ENCODE assay signal across 13 cellular contexts in genomic region chr1:232621050-232621449, GRCh38. TPM values are rescaled to one million over a fixed set of nuclear protein-coding genes. Genes with fewer than 3 reads are reported as not detected.
DNase-seq lines count a peak whose midpoint lies in the region; ATAC-seq and TF ChIP-seq lines count a peak whose summit lies in the region.
"Had no signal": no experiment of that assay in that cellular context is flagged by ENCODE, and none has a peak within 500 bp of the region (broad histone marks: within the 10 kb centered on the region; RNA-seq: fewer than 3 reads in every experiment).

No MANE protein-coding gene starts in this region.

- H3K27ac Mint-ChIP-seq in GM23338, result peak overlapping the region; percentile 7; the same call in 1 of the 2 replicates
- H3K27ac Mint-ChIP-seq in immature natural killer cell, result no peak overlapping the region
- H3K27ac Mint-ChIP-seq: progenitor cell of endocrine pancreas; stimulated activated memory B cell treated with anti-CD40 and anti-IgM and Interleukin-4, amounts not matched to agents 10 μg/mL and 1 μg/mL and 100 μg/mL, for 72 hours had no signal

- DNase-seq in GM23338 (ENCODE audit: low spot score) (no peak), PC-3 (no peak), heart left ventricle (no peak), psoas muscle (no peak), D341Med (ENCODE audit: low spot score) (no peak), immature natural killer cell (no peak)
- DNase-seq: activated CD4-positive, CD25-positive, alpha-beta regulatory T cell treated with anti-CD3 and anti-CD28 coated beads, Interleukin-2, amount 50 U/mL, for 72 hours had no signal

- CTCF ChIA-PET in PC-3 (lab: Charles Lee), result no interaction called here

- H3K36me3 Mint-ChIP-seq in GM23338 (ENCODE audit: low read depth) (no peaks in the 10 kb centered on the region), immature natural killer cell (no peaks in the 10 kb centered on the region)
- H3K36me3 Mint-ChIP-seq: stimulated activated memory B cell treated with anti-CD40 and anti-IgM and Interleukin-4, amounts not matched to agents 10 μg/mL and 1 μg/mL and 100 μg/mL, for 72 hours had no signal

- H3K36me3 ChIP-seq in GM23338 (ENCODE audit: insufficient read depth) (no peaks in the 10 kb centered on the region), PC-3 (ENCODE audit: low read depth, low read length) (no peaks in the 10 kb centered on the region), heart left ventricle (no peaks in the 10 kb centered on the region), psoas muscle (ENCODE audit: insufficient read depth in 1 of 2, low read depth in 1 of 2) (no peaks in the 10 kb centered on the region)
- H3K36me3 ChIP-seq: BLaER1 had no signal

- peak overlapping the region; percentile 71; the same call in 1 of the 2 replicates for H3K4me2 ChIP-seq in GM23338
- no peak overlapping the region for H3K4me2 ChIP-seq in PC-3 (ENCODE audit: low read length)

- WGBS in heart left ventricle, 4 donors, result 51 to 56% (median 55%) methylated on average over 3 of the region's 3 CpGs
- 72 to 90% (median 88%) methylated on average over 3 of the region's 3 CpGs for WGBS in psoas muscle, 3 donors

- H3K9ac ChIP-seq in PC-3 (ENCODE audit: low read length), result 0 out of 2 replicates have a peak overlapping the region, but pooled peaks have one; percentile 1
- H3K9ac ChIP-seq: BLaER1 had no signal

- intact Hi-C loops in PC-3 (cut with micrococcal nuclease) (loop anchor here (10.0 kb wide), 1 partner anchor 606 kb away; no protein-coding TSS in a partner anchor), heart left ventricle (cut with DNase I) (loop anchor here (5.0 to 10.0 kb wide), 19 partner anchors 46 to 866 kb away; no protein-coding TSS in a partner anchor), psoas muscle (cut with DNase I) (loop anchor here (10.0 kb wide), 3 partner anchors 136 to 756 kb away; no protein-coding TSS in a partner anchor)

- peaks cover 4% of the 10 kb centered on the region for H3K27me3 Mint-ChIP-seq in GM23338 (ENCODE audit: insufficient read depth, low read depth, poor library complexity)
- peaks cover 0 to 4% (median 1%) of the 10 kb centered on the region in 3 donors for H3K27me3 Mint-ChIP-seq in immature natural killer cell (ENCODE audit: low read depth in 3 of 3)
- H3K27me3 Mint-ChIP-seq: progenitor cell of endocrine pancreas had no signal

- ATAC-seq in GM23338, result no peak
- ATAC-seq in PC-3, result no peak
- ATAC-seq in heart left ventricle, result peak in 1 of 4 donors; percentile 28
- ATAC-seq in psoas muscle, result no peak
- no peak for ATAC-seq in HG03354 (IDR thresholded peaks at IDR 0.05; ENCODE audit: poor library complexity, severe bottlenecking, unreplicated experiment)
- ATAC-seq in GM18870 (IDR thresholded peaks at IDR 0.05; ENCODE audit: unreplicated experiment), result no peak
- ATAC-seq: stimulated activated memory B cell treated with anti-CD40 and anti-IgM and Interleukin-4, amounts not matched to agents 10 μg/mL and 1 μg/mL and 100 μg/mL, for 72 hours had no signal

- H3K27ac ChIP-seq in GM23338 (ENCODE audit: low read depth), result 0 out of 2 replicates have a peak overlapping the region, but pooled peaks have one; percentile 57
- no peak overlapping the region for H3K27ac ChIP-seq in PC-3 (ENCODE audit: low read length)
- H3K27ac ChIP-seq in heart left ventricle, result peak overlapping the region in 11 of 12 donors; percentile 25 to 86 (median 81)
- peak overlapping the region; percentile 58 for H3K27ac ChIP-seq in psoas muscle
- H3K27ac ChIP-seq: BLaER1 had no signal

- H3K4me3 ChIP-seq in GM23338 (no peak overlapping the region), PC-3 (ENCODE audit: low read length) (no peak overlapping the region), heart left ventricle (no peak overlapping the region), psoas muscle (no peak overlapping the region)
- H3K4me3 ChIP-seq: BLaER1, lung had no signal

- peaks cover 81% of the 10 kb centered on the region for H3K4me1 Mint-ChIP-seq in GM23338
- H3K4me1 Mint-ChIP-seq in immature natural killer cell, result no peaks in the 10 kb centered on the region
- H3K4me1 Mint-ChIP-seq: stimulated activated memory B cell treated with anti-CD40 and anti-IgM and Interleukin-4, amounts not matched to agents 10 μg/mL and 1 μg/mL and 100 μg/mL, for 72 hours had no signal

- TF ChIP-seq POLR2A in heart left ventricle (IDR thresholded peaks at IDR 0.05), result no peak

- peak overlapping the region; percentile 8; the same call in 2 of the 3 replicates for H3K4me3 Mint-ChIP-seq in GM23338
- no peak overlapping the region for H3K4me3 Mint-ChIP-seq in immature natural killer cell
- H3K4me3 Mint-ChIP-seq: stimulated activated memory B cell treated with anti-CD40 and anti-IgM and Interleukin-4, amounts not matched to agents 10 μg/mL and 1 μg/mL and 100 μg/mL, for 72 hours had no signal

- H3K27me3 ChIP-seq in GM23338 (ENCODE audit: insufficient read depth), result no peaks in the 10 kb centered on the region
- H3K27me3 ChIP-seq in PC-3 (ENCODE audit: low read length), result no peaks in the 10 kb centered on the region
- no peaks in the 10 kb centered on the region for H3K27me3 ChIP-seq in heart left ventricle
- no peaks in the 10 kb centered on the region for H3K27me3 ChIP-seq in psoas muscle (ENCODE audit: insufficient read depth in 3 of 3, low read length in 2 of 3)
- H3K27me3 ChIP-seq: BLaER1 had no signal

- peaks cover 51% of the 10 kb centered on the region for H3K4me1 ChIP-seq in GM23338 (ENCODE audit: insufficient read depth)
- H3K4me1 ChIP-seq in PC-3 (ENCODE audit: insufficient read depth, low read length), result peaks cover 31% of the 10 kb centered on the region
- H3K4me1 ChIP-seq in heart left ventricle, result peaks cover 7 to 90% (median 64%) of the 10 kb centered on the region in 12 donors
- H3K4me1 ChIP-seq in psoas muscle, result peaks cover 20% of the 10 kb centered on the region

- H3K9me3 Mint-ChIP-seq in GM23338 (no peaks in the 10 kb centered on the region), immature natural killer cell (no peaks in the 10 kb centered on the region)
- H3K9me3 Mint-ChIP-seq: stimulated activated memory B cell treated with anti-CD40 and anti-IgM and Interleukin-4, amounts not matched to agents 10 μg/mL and 1 μg/mL and 100 μg/mL, for 72 hours had no signal

- POLR2A ChIA-PET in PC-3 (lab: Charles Lee; ENCODE audit: unreplicated experiment), result no interaction called here

- no TSS peak for BruUV-seq in PC-3 (replicated peaks; lab: Mats Ljungman, UMichigan)

- TF ChIP-seq CTCF in GM23338 (conservative IDR thresholded peaks at IDR 0.05; ENCODE audit: low read depth in 2 of 2) (no peak), PC-3 (conservative IDR thresholded peaks at IDR 0.05; ENCODE audit: low read depth, low read length) (no peak), heart left ventricle (IDR thresholded peaks at IDR 0.05) (no peak), psoas muscle (IDR thresholded peaks at IDR 0.05) (no peak)

- H2AFZ ChIP-seq in GM23338 (no peak overlapping the region), PC-3 (ENCODE audit: low read length) (no peak overlapping the region)

- H3K9me2 ChIP-seq in GM23338 (ENCODE audit: insufficient read depth), result no peaks in the 10 kb centered on the region
- no peaks in the 10 kb centered on the region for H3K9me2 ChIP-seq in PC-3 (replicated peaks; ENCODE audit: low read length)

- peaks cover 59% of the 10 kb centered on the region for H3K79me2 ChIP-seq in GM23338 (replicated peaks; ENCODE audit: insufficient read depth)
- H3K79me2 ChIP-seq in PC-3 (ENCODE audit: low read length), result peaks cover 40% of the 10 kb centered on the region

- H3K9me3 ChIP-seq in PC-3 (ENCODE audit: low read length), result no peaks in the 10 kb centered on the region
- H3K9me3 ChIP-seq in heart left ventricle, result no peaks in the 10 kb centered on the region
- no peaks in the 10 kb centered on the region for H3K9me3 ChIP-seq in psoas muscle
- H3K9me3 ChIP-seq: BLaER1 had no signal

- H3F3A ChIP-seq in GM23338 (replicated peaks; ENCODE audit: low read depth) (no peaks in the 10 kb centered on the region), PC-3 (ENCODE audit: low read length, unreplicated experiment) (no peaks in the 10 kb centered on the region)

- H4K20me1 ChIP-seq in GM23338 (replicated peaks; ENCODE audit: insufficient read depth) (no peaks in the 10 kb centered on the region), PC-3 (ENCODE audit: low read length) (no peaks in the 10 kb centered on the region)
- H4K20me1 ChIP-seq: BLaER1 had no signal

TF ChIP-seq in GM23338, 12 proteins besides CTCF, POLR2A, EP300 and RAD21 (continues in another document):
- TF ChIP-seq ETS1 (IDR thresholded peaks at IDR 0.05) (no peak), EZH2 (IDR thresholded peaks at IDR 0.05; ENCODE audit: low read depth, unreplicated experiment) (no peak), POLR2AphosphoS5 (IDR thresholded peaks at IDR 0.05; ENCODE audit: low read depth) (no peak)

RNA-seq across cellular contexts. Expression of gene SIPA1L2, which starts 8.9 kb away (rescaled TPM):
- total RNA-seq in GM23338 (2014; rRNA removed; shearing (Covaris generic)), result 12.0 and 17.0 TPM in 2 replicates
- polyA plus RNA-seq in GM23338 (2016; fragmentation: Nextera tagmentation; extraction: Ambion mirVana) (4.1 and 4.3 TPM in 2 replicates), heart left ventricle (100 to 1,000 TPM in 1 of 2 donors, 10 to 100 TPM in 1; 18.1 to 103 TPM), psoas muscle (1 to 10 TPM; 5.9 to 9.4 (median 6.2) TPM), immature natural killer cell (under 1 TPM in 1 of 3 donors, not detected in 2; 0.54 TPM)
- total RNA-seq in PC-3 (2014; rRNA removed) (8.9 and 9.8 TPM in 2 replicates), heart left ventricle (100 to 1,000 TPM in 5 of 9 donors, 10 to 100 TPM in 4; 70.8 to 148 (median 102) TPM), psoas muscle (10 to 100 TPM in 3 of 4 donors, 1 to 10 TPM in 1; 4.3 to 54.4 (median 14.8) TPM)
